ENCODE assay signal across 15 cellular contexts in the genomic region with DNA sequence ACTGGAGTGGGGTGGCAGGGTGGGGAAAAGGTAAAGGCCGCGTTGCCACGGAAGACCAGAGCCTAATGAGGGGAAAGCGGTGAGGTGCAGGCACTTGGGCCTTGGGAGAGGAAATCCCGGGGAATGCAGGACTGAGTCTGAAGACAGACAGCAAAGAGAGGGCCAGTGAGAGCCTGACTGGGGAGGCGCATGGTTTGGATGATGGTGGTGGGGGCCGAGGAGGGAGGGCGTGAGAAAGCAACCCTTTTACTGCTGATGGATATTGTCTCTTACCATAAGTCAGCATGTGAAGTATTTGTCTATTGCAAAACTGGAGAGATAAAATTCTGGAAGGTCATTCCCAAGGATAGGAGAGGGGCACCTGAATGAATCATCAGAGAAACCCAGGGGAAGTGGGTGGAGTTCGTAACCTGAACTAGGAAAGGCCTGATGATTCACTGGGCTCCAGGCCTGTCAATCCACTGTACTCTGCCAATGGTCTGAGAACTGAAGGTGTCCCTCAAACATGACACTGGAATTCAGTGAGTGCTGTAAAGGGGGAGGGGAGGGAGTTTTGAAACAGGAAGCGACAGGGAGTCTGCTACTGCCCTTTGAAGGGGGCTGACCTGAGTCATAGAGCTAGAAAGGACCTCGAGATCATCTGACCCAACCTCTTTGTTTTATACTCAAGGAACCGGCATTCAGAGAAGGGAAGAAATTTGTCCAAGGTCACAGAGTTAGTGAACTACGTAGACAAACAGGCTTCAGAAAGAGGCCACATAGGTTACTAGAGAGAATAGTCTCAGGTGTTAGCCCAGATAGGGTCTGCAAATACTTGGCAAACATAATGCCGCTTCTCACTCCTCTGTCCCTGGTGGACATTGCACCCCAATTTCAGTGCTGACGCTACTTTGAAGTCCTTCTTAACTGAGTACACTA. TPM values are rescaled to one million over a fixed set of nuclear protein-coding genes. Genes with fewer than 3 reads are reported as not detected.
A peak's percentile ranks its signal among the peaks of the same experiment; 100 is the strongest.
DNase-seq lines count a peak whose midpoint lies in the region; ATAC-seq and TF ChIP-seq lines count a peak whose summit lies in the region.
"Had no signal": no experiment of that assay in that cellular context is flagged by ENCODE, and none has a peak within 500 bp of the region (broad histone marks: within the 10 kb centered on the region; RNA-seq: fewer than 3 reads in every experiment).

No MANE protein-coding gene starts in this region.

- WGBS in mesendoderm (ENCODE audit: extremely low coverage, insufficient coverage, low lambda C conversion rate) = no CpG with 5 or more reads among the region's 15 CpGs

- no peaks in the 10 kb centered on the region for H3K79me2 ChIP-seq in mesendoderm (ENCODE audit: control insufficient read depth, insufficient read depth, low read length)

- DNase-seq in Caki2 (ENCODE audit: low read depth) (peak; percentile 33), MV-4-11 (lab: John Stamatoyannopoulos, UW) (peak; percentile 3), choroid plexus epithelial cell (ENCODE audit: low read depth) (peak; percentile 88), mesendoderm (peak; percentile 99), NCI-H526 treated with DMSO at 0.1 percent for 48 hours (lab: John Stamatoyannopoulos, UW) (no peak), T-helper 17 cell (no peak)
- DNase-seq in stimulated activated CD8-positive, alpha-beta memory T cell treated with anti-CD3 and anti-CD28 coated beads, Interleukin-4, amount 100 ng/mL, for 48 hours = no peak
- DNase-seq: activated T-cell treated with anti-CD3 and anti-CD28 coated beads for 4 hours; cortex of kidney; immature natural killer cell; stimulated activated naive CD4-positive, alpha-beta T cell had no signal

- peaks cover 8% of the 10 kb centered on the region for H3K27me3 Mint-ChIP-seq in T-helper 17 cell

- no peaks in the 10 kb centered on the region for H3K27me3 ChIP-seq in mesendoderm (ENCODE audit: insufficient read depth, low read length, poor library complexity)

- no peak overlapping the region for H3K4me3 ChIP-seq in choroid plexus epithelial cell (ENCODE audit: low read depth, low read length)
- no peak overlapping the region for H3K4me3 ChIP-seq in mesendoderm (ENCODE audit: low read length)
- H3K4me3 ChIP-seq: SK-N-MC had no signal

- no peak overlapping the region for H3K4me3 Mint-ChIP-seq in T-helper 17 cell
- H3K4me3 Mint-ChIP-seq: immature natural killer cell had no signal

- peak overlapping the region; percentile 60 for H3K9ac ChIP-seq in mesendoderm (ENCODE audit: low read length)

- H3K23ac ChIP-seq in mesendoderm (ENCODE audit: low read length) = no peak overlapping the region

- H2AK5ac ChIP-seq in mesendoderm (ENCODE audit: low read length) = no peak overlapping the region

- H3K36me3 Mint-ChIP-seq in T-helper 17 cell (ENCODE audit: low read depth) = no peaks in the 10 kb centered on the region
- H3K36me3 Mint-ChIP-seq: immature natural killer cell had no signal

- no peak for TF ChIP-seq CTCF in choroid plexus epithelial cell (conservative IDR thresholded peaks at IDR 0.05; ENCODE audit: low read depth, low read length)

- peaks cover 2% of the 10 kb centered on the region for H3K4me1 Mint-ChIP-seq in T-helper 17 cell
- H3K4me1 Mint-ChIP-seq: immature natural killer cell had no signal

- no peaks in the 10 kb centered on the region for H3K36me3 ChIP-seq in mesendoderm (ENCODE audit: control insufficient read depth, insufficient read depth, low read length)

- H3K27ac Mint-ChIP-seq in T-helper 17 cell = no peak overlapping the region
- H3K27ac Mint-ChIP-seq: immature natural killer cell had no signal

- peaks cover 6% of the 10 kb centered on the region for H3K4me1 ChIP-seq in mesendoderm (ENCODE audit: control insufficient read depth, low read depth, low read length)

- H4K8ac ChIP-seq in mesendoderm (ENCODE audit: low read depth, low read length) = no peak overlapping the region

- peak overlapping the region; percentile 89 for H3K18ac ChIP-seq in mesendoderm (ENCODE audit: low read length)

- ATAC-seq in T-helper 17 cell (no peak), HG02981 (IDR thresholded peaks at IDR 0.05; ENCODE audit: unreplicated experiment) (no peak)

- no peak overlapping the region for H3K4me2 ChIP-seq in mesendoderm (ENCODE audit: low read length)

- no peaks in the 10 kb centered on the region for H3K9me3 ChIP-seq in T-helper 17 cell (ENCODE audit: control insufficient read depth, low read length, poor library complexity, severe bottlenecking)

- in situ Hi-C loops in Caki2 (cut with HindIII; ENCODE audit: low pct_unique_long_range_greater_than_20kb, low sequenced_read_pairs) = no loop called here

- H3K56ac ChIP-seq in mesendoderm (ENCODE audit: low read length) = peak overlapping the region; percentile 85

- peak overlapping the region; percentile 87 for H2BK5ac ChIP-seq in mesendoderm (ENCODE audit: low read length)

- H3K4ac ChIP-seq in mesendoderm (ENCODE audit: low read depth, low read length) = no peak overlapping the region

- no peaks in the 10 kb centered on the region for H3K79me1 ChIP-seq in mesendoderm (ENCODE audit: low read length)

- H2BK15ac ChIP-seq in mesendoderm (replicated peaks; ENCODE audit: low read depth) = no peak overlapping the region

- peak overlapping the region; percentile 62 for H3K27ac ChIP-seq in mesendoderm (ENCODE audit: low read depth, low read length)
- H3K27ac ChIP-seq: C4-2B, SK-N-MC had no signal

- H2BK120ac ChIP-seq in mesendoderm (ENCODE audit: low read depth, low read length) = no peak overlapping the region

- peak overlapping the region; percentile 71 for H4K5ac ChIP-seq in mesendoderm (ENCODE audit: low read length)

RNA-seq across cellular contexts. Expression of a gene that starts 52.2 kb away (rescaled TPM):
- 1.9 and 3.2 TPM in 2 replicates for total RNA-seq in Caki2 (2014; rRNA removed; shearing (Covaris generic); ENCODE audit: low replicate concordance)
- polyA plus RNA-seq in mesendoderm (2013, experiment 1 of 2) = 4.4 TPM
- 4.7 TPM for polyA plus RNA-seq in mesendoderm (2013, experiment 2 of 2)
- under 1 TPM; 0.13 to 0.22 TPM for total RNA-seq in T-helper 17 cell
- total RNA-seq: skeletal muscle tissue had no signal
- polyA plus RNA-seq: immature natural killer cell had no signal

RNA-seq across cellular contexts. Expression of a gene that starts 59.6 kb away (rescaled TPM):
- total RNA-seq in Caki2 (2014; rRNA removed; shearing (Covaris generic); ENCODE audit: low replicate concordance) = 0.07 and 1.2 TPM in 2 replicates
- polyA plus RNA-seq in mesendoderm (2013, experiment 1 of 2) = 2.7 TPM
- polyA plus RNA-seq in mesendoderm (2013, experiment 2 of 2) = 2.9 TPM
- 10 to 100 TPM in 1 of 2 donors, 1 to 10 TPM in 1; 5.9 to 13.6 TPM for total RNA-seq in T-helper 17 cell
- polyA plus RNA-seq: immature natural killer cell had no signal

Comparison
In these comparisons a context has a peak if more than half of its experiments do, and no peak if none do; other contexts are left out.
1. DNase-seq: peak in Caki2 (single experiment), MV-4-11 (single experiment), choroid plexus epithelial cell (single experiment) and mesendoderm (single experiment); none in NCI-H526 treated with DMSO at 0.1 percent for 48 hours (single experiment), stimulated activated CD8-positive, alpha-beta memory T cell treated with anti-CD3 and anti-CD28 coated beads, Interleukin-4, amount 100 ng/mL, for 48 hours (single experiment) and T-helper 17 cell (0 of 3).